Comparison of ENCODE assay signal across 1 cellular context in genomic region chr17:68820825-68821481, GRCh38.
TF ChIP-seq lines count a peak whose summit lies in the region.

No MANE protein-coding gene starts in this region.

TF ChIP-seq in HepG2, 621 proteins besides CTCF, POLR2A, EP300 and RAD21 (continued from another document and continues in another):
- TF ChIP-seq HNF1A (IDR thresholded peaks at IDR 0.05; ENCODE audit: low read depth), result no peak; the same call in 1 of the 2 replicates
- peak; percentile 89 for TF ChIP-seq HNF1A (CRISPR knock-in tag; IDR thresholded peaks at IDR 0.05; ENCODE audit: borderline replicate concordance)
- TF ChIP-seq ZNF263 (CRISPR knock-in tag; IDR thresholded peaks at IDR 0.05), result 0 out of 2 replicates have a peak, but pooled peaks have one; percentile 36
- peak; percentile 49; the same call in 1 of the 2 replicates for TF ChIP-seq ZNF451 (CRISPR knock-in tag; IDR thresholded peaks at IDR 0.05)
- no peak; the same call in 1 of the 2 replicates for TF ChIP-seq GATAD1 (CRISPR knock-in tag; IDR thresholded peaks at IDR 0.05)
- TF ChIP-seq MLLT10 (CRISPR knock-in tag; IDR thresholded peaks at IDR 0.05), result no peak
- no peak for TF ChIP-seq ZNF251 (CRISPR knock-in tag; IDR thresholded peaks at IDR 0.05)
- TF ChIP-seq RXRB (CRISPR knock-in tag; IDR thresholded peaks at IDR 0.05; ENCODE audit: borderline replicate concordance), result peak; percentile 90
- no peak for TF ChIP-seq ZNF333 (CRISPR knock-in tag; IDR thresholded peaks at IDR 0.05; ENCODE audit: borderline replicate concordance)
- TF ChIP-seq ZNF619 (CRISPR knock-in tag; IDR thresholded peaks at IDR 0.05), result no peak
- peak; percentile 75 for TF ChIP-seq ZNF12 (CRISPR knock-in tag; IDR thresholded peaks at IDR 0.05)
- TF ChIP-seq NR3C1 (CRISPR knock-in tag; IDR thresholded peaks at IDR 0.05), result no peak
- no peak for TF ChIP-seq MBNL3 (CRISPR knock-in tag; conservative IDR thresholded peaks at IDR 0.05)
- 0 out of 2 replicates have a peak, but pooled peaks have one; percentile 17 for TF ChIP-seq ZNF770 (CRISPR knock-in tag; IDR thresholded peaks at IDR 0.05)
- TF ChIP-seq ZBTB40 (IDR thresholded peaks at IDR 0.05), result no peak
- TF ChIP-seq ZBTB40 (CRISPR knock-in tag; IDR thresholded peaks at IDR 0.05), result peak; percentile 69; the same call in 1 of the 2 replicates
- TF ChIP-seq MAX (IDR thresholded peaks at IDR 0.05), result peak; percentile 80
- no peak for TF ChIP-seq MAZ (IDR thresholded peaks at IDR 0.05; ENCODE audit: borderline replicate concordance, low read depth, low read length)
- peak; percentile 76 for TF ChIP-seq MAZ (CRISPR knock-in tag; IDR thresholded peaks at IDR 0.05; ENCODE audit: low read depth)
- no peak for TF ChIP-seq ZNF484 (CRISPR knock-in tag; IDR thresholded peaks at IDR 0.05; ENCODE audit: borderline replicate concordance, low read depth)
- peak; percentile 53; the same call in 1 of the 2 replicates for TF ChIP-seq SAFB2 (CRISPR knock-in tag; IDR thresholded peaks at IDR 0.05; ENCODE audit: borderline replicate concordance, low read depth)
- TF ChIP-seq ZNF512 (CRISPR knock-in tag; IDR thresholded peaks at IDR 0.05), result no peak
- TF ChIP-seq ZBTB44 (CRISPR knock-in tag; IDR thresholded peaks at IDR 0.05), result no peak; the same call in 1 of the 2 replicates
- no peak for TF ChIP-seq ZNF496 (CRISPR knock-in tag; IDR thresholded peaks at IDR 0.05; ENCODE audit: insufficient replicate concordance)
- TF ChIP-seq DR1 (CRISPR knock-in tag; IDR thresholded peaks at IDR 0.05), result no peak
- no peak for TF ChIP-seq SNAPC5 (CRISPR knock-in tag; IDR thresholded peaks at IDR 0.05; ENCODE audit: borderline replicate concordance)
- TF ChIP-seq XRCC5 (optimal IDR thresholded peaks at IDR 0.05; ENCODE audit: low read length), result no peak
- TF ChIP-seq ZNF354B (CRISPR knock-in tag; IDR thresholded peaks at IDR 0.05), result no peak
- peak; percentile 89 for TF ChIP-seq NCOA2 (CRISPR knock-in tag; IDR thresholded peaks at IDR 0.05)
- peak; percentile 67 for TF ChIP-seq NR2F6 (IDR thresholded peaks at IDR 0.05)
- TF ChIP-seq NR2F6 (CRISPR knock-in tag; IDR thresholded peaks at IDR 0.05), result peak; percentile 58
- no peak for TF ChIP-seq ZNF777 (CRISPR knock-in tag; IDR thresholded peaks at IDR 0.05)
- peak; percentile 62; the same call in 1 of the 2 replicates for TF ChIP-seq ZSCAN9 (CRISPR knock-in tag; IDR thresholded peaks at IDR 0.05; ENCODE audit: borderline replicate concordance)
- TF ChIP-seq ZKSCAN1 (IDR thresholded peaks at IDR 0.05; ENCODE audit: low read length), result no peak
- TF ChIP-seq ZNF260 (CRISPR knock-in tag; IDR thresholded peaks at IDR 0.05; ENCODE audit: borderline replicate concordance, low read depth), result no peak
